Comparison of ENCODE assay signal across 14 cellular contexts in the genomic region with DNA sequence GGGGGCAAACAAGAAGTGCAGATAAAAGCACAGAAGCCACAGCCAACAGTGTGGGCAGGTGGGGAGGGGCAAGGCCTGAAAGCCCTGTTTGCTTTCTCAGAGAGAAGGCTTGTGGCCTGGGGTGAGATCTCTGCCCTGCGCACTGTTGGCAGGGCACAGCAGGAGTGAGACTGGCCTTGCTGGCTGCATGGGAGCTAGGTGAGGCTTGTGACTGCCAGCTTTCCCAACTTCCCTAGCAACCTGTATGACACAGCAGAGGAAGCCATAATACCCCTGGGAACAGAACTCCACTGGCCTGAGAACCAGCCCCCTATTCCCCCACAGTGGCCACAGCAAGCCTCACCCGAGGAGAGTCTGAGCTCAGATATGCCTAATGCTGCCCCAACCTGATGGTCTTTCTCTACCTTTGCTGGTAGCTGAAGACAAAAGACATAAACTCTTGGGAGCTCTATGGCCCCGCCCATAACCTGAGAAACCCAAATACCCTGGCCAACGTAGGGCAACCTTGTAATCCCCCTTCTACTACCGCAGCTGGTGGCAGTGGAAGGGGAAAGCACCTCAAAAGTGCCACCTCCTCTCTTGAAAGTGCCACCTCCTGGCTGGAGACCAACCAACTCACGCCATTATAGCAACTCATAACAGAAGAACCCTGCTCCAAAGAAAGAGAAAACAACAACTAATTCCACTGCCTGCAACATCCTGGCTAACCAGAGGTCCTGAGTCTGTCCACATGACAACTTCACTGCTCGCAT.
A peak's percentile ranks its signal among the peaks of the same experiment; 100 is the strongest.
DNase-seq lines count a peak whose midpoint lies in the region; ATAC-seq and TF ChIP-seq lines count a peak whose summit lies in the region.
"Had no signal": no experiment of that assay in that cellular context is flagged by ENCODE, and none has a peak within 500 bp of the region (broad histone marks: within the 10 kb centered on the region; RNA-seq: fewer than 3 reads in every experiment).

No MANE protein-coding gene starts in this region.

- H3K9ac ChIP-seq in BLaER1 treated with 17β-estradiol and CSF1 and Interleukin-3, amounts not matched to agents 10 nM and 100 nM: no peak overlapping the region
- H3K9ac ChIP-seq: GM23248 had no signal

- no peak for TF ChIP-seq CTCF in NB4 (IDR thresholded peaks at IDR 0.05; ENCODE audit: low read depth, low read length)

- H3K36me3 ChIP-seq in BLaER1 treated with 17β-estradiol and CSF1 and Interleukin-3, amounts not matched to agents 10 nM and 100 nM: peaks cover 2 to 19% (median 10%) of the 10 kb centered on the region in 11 experiments; a peak in 17 of 22 replicates
- H3K36me3 ChIP-seq: gastrocnemius medialis had no signal

- peak overlapping the region in 9 of 11 experiments; percentile 25 to 69 (median 52); a peak in 18 of 22 replicates for H3K4me2 ChIP-seq in BLaER1 treated with 17β-estradiol and CSF1 and Interleukin-3, amounts not matched to agents 10 nM and 100 nM

- H3K4me3 ChIP-seq in BLaER1 treated with 17β-estradiol and CSF1 and Interleukin-3, amounts not matched to agents 10 nM and 100 nM: no peak overlapping the region
- H3K4me3 ChIP-seq in NB4 (ENCODE audit: low read depth, low read length): no peak overlapping the region
- H3K4me3 ChIP-seq: gastrocnemius medialis, GM23248 had no signal

- peaks cover 0 to 8% (median 0%) of the 10 kb centered on the region in 11 experiments; a peak in 1 of 22 replicates for H3K9me3 ChIP-seq in BLaER1 treated with 17β-estradiol and CSF1 and Interleukin-3, amounts not matched to agents 10 nM and 100 nM (replicated peaks in 1 of 11)
- H3K9me3 ChIP-seq: gastrocnemius medialis had no signal

- H3K4me1 ChIP-seq in BLaER1 treated with 17β-estradiol and CSF1 and Interleukin-3, amounts not matched to agents 10 nM and 100 nM: peaks cover 6 to 34% (median 27%) of the 10 kb centered on the region in 10 experiments; a peak in 18 of 20 replicates
- H3K4me1 ChIP-seq: gastrocnemius medialis had no signal

- no peaks in the 10 kb centered on the region for H4K20me1 ChIP-seq in BLaER1 treated with 17β-estradiol and CSF1 and Interleukin-3, amounts not matched to agents 10 nM and 100 nM

- no peak for TF ChIP-seq POLR2A in NB4 (IDR thresholded peaks at IDR 0.05; ENCODE audit: extremely low read depth, insufficient read length)

- H3K27ac ChIP-seq in BLaER1 treated with 17β-estradiol and CSF1 and Interleukin-3, amounts not matched to agents 10 nM and 100 nM: peak overlapping the region in 1 of 11 experiments; percentile 2; a peak in 2 of 22 replicates
- H3K27ac ChIP-seq: gastrocnemius medialis, GM23248 had no signal

- no peaks in the 10 kb centered on the region for H3K27me3 ChIP-seq in BLaER1 treated with 17β-estradiol and CSF1 and Interleukin-3, amounts not matched to agents 10 nM and 100 nM
- H3K27me3 ChIP-seq: gastrocnemius medialis had no signal

- peak; percentile 40 for ATAC-seq in GM18909 (IDR thresholded peaks at IDR 0.05; ENCODE audit: poor library complexity, unreplicated experiment)
- no peak for ATAC-seq in HG02973 (IDR thresholded peaks at IDR 0.05; ENCODE audit: unreplicated experiment)
- ATAC-seq: gastrocnemius medialis had no signal

- DNase-seq in NB4 (ENCODE audit: low read depth): peak; percentile 66
- peak; percentile 38 for DNase-seq in glomerular visceral epithelial cell (ENCODE audit: extremely low spot score)
- no peak for DNase-seq in NCI-H82 (lab: John Stamatoyannopoulos, UW)
- no peak for DNase-seq in stimulated activated CD4-positive, alpha-beta T cell treated with anti-CD3 and anti-CD28 coated beads, Interleukin-15, amount 100 ng/mL, for 24 hours
- no peak for DNase-seq in NK-92 treated with Interleukin-12 subunit alpha and Interleukin-12 subunit beta, amount 100 ng/mL, for 24 hours (lab: John Stamatoyannopoulos, UW)
- DNase-seq: aorta; effector CD4-positive, alpha-beta T cell; gastrocnemius medialis; kidney; stimulated activated CD4-positive, alpha-beta T cell treated with anti-CD3 and anti-CD28 coated beads, Interleukin-12 subunit alpha, Interleukin-12 subunit beta, amount 100 ng/mL, for 4 hours had no signal

Comparison
In these comparisons a context has a peak if more than half of its experiments do, and no peak if none do; other contexts are left out.
1. DNase-seq: peak in NB4 (single experiment) and glomerular visceral epithelial cell (single experiment); none in NCI-H82 (single experiment), stimulated activated CD4-positive, alpha-beta T cell treated with anti-CD3 and anti-CD28 coated beads, Interleukin-15, amount 100 ng/mL, for 24 hours (single experiment) and NK-92 treated with Interleukin-12 subunit alpha and Interleukin-12 subunit beta, amount 100 ng/mL, for 24 hours (single experiment).